Comparison of ENCODE assay signal across 2 cellular contexts in genomic region chr7:40024048-40024447, GRCh38.
TF ChIP-seq lines count a peak whose summit lies in the region.

No MANE protein-coding gene starts in this region.

TF ChIP-seq in GM12878, 131 proteins besides CTCF, POLR2A, EP300 and RAD21:
- TF ChIP-seq ETV6 (conservative IDR thresholded peaks at IDR 0.05 in 1 of 2, IDR thresholded peaks at IDR 0.05 in 1 of 2; ENCODE audit: borderline replicate concordance in 1 of 2, low read depth in 1 of 2) (no peak), WRNIP1 (IDR thresholded peaks at IDR 0.05; ENCODE audit: borderline replicate concordance, low read depth, low read length) (no peak), YY1 (IDR thresholded peaks at IDR 0.05; ENCODE audit: low read depth, low read length) (no peak), TAF1 (IDR thresholded peaks at IDR 0.05; ENCODE audit: borderline replicate concordance, low read depth, low read length) (no peak), RFX5 (IDR thresholded peaks at IDR 0.05; ENCODE audit: low read depth, low read length) (no peak), JUNB (IDR thresholded peaks at IDR 0.05) (no peak)
TF ChIP-seq in GM12878: peak in this region for 0.

TF ChIP-seq in HepG2, 621 proteins besides CTCF, POLR2A, EP300 and RAD21:
- TF ChIP-seq YY1 (IDR thresholded peaks at IDR 0.05; ENCODE audit: insufficient read depth, insufficient replicate concordance, low read depth, low read length) (no peak), ZNF512 (CRISPR knock-in tag; IDR thresholded peaks at IDR 0.05) (no peak), ZSCAN30 (CRISPR knock-in tag; IDR thresholded peaks at IDR 0.05) (no peak)
